Comparison of ENCODE assay signal across 28 cellular contexts in genomic region chr15:81880833-81881232, GRCh38.
DNase-seq lines count a peak whose midpoint lies in the region; ATAC-seq lines count a peak whose summit lies in the region.
"Had no signal": no experiment of that assay in that cellular context is flagged by ENCODE, and none has a peak within 500 bp of the region (broad histone marks: within the 10 kb centered on the region; RNA-seq: fewer than 3 reads in every experiment).

No MANE protein-coding gene starts in this region.

- ATAC-seq in HG02798 (IDR thresholded peaks at IDR 0.05; ENCODE audit: poor library complexity, unreplicated experiment), result peak; percentile 20
- ATAC-seq in HG02763 (IDR thresholded peaks at IDR 0.05; ENCODE audit: unreplicated experiment), result no peak
- ATAC-seq: pancreas; PC-3; stimulated activated naive CD8-positive, alpha-beta T cell treated with anti-CD3 and anti-CD28 coated beads, Interleukin-15, Interleukin-2, amounts not matched to agents 100 U/mL and 50 U/mL, for 24 hours had no signal

- no peak overlapping the region for H3K27ac Mint-ChIP-seq in activated T-cell treated with anti-CD3 and anti-CD28 coated beads, Interleukin-2, amount 50 U/mL, for 24 hours
- H3K27ac Mint-ChIP-seq: activated CD4-positive, alpha-beta memory T cell treated with anti-CD3 and anti-CD28 coated beads, Interleukin-2, amount 10 ng/mL, durations not matched to agents 7 days and 5 days; activated naive CD8-positive, alpha-beta T cell treated with anti-CD3 and anti-CD28 coated beads for 36 hours; CD4-positive, CD25-positive, alpha-beta regulatory T cell; nephron had no signal

- no peak overlapping the region for H3K4me3 Mint-ChIP-seq in activated T-cell treated with anti-CD3 and anti-CD28 coated beads, Interleukin-2, amount 50 U/mL, for 24 hours
- H3K4me3 Mint-ChIP-seq: activated CD4-positive, alpha-beta memory T cell treated with anti-CD3 and anti-CD28 coated beads, Interleukin-2, amount 10 ng/mL, durations not matched to agents 7 days and 5 days; activated naive CD8-positive, alpha-beta T cell treated with anti-CD3 and anti-CD28 coated beads for 36 hours; CD4-positive, CD25-positive, alpha-beta regulatory T cell; central memory CD8-positive, alpha-beta T cell; nephron had no signal

- no peaks in the 10 kb centered on the region for H3K9me3 Mint-ChIP-seq in activated T-cell treated with anti-CD3 and anti-CD28 coated beads, Interleukin-2, amount 50 U/mL, for 24 hours
- H3K9me3 Mint-ChIP-seq: activated CD4-positive, alpha-beta memory T cell treated with anti-CD3 and anti-CD28 coated beads, Interleukin-2, amount 10 ng/mL, durations not matched to agents 7 days and 5 days; activated naive CD8-positive, alpha-beta T cell treated with anti-CD3 and anti-CD28 coated beads for 36 hours; central memory CD8-positive, alpha-beta T cell had no signal

- H3K36me3 Mint-ChIP-seq in activated T-cell treated with anti-CD3 and anti-CD28 coated beads, Interleukin-2, amount 50 U/mL, for 24 hours (ENCODE audit: low read depth), result no peaks in the 10 kb centered on the region
- H3K36me3 Mint-ChIP-seq: activated naive CD8-positive, alpha-beta T cell treated with anti-CD3 and anti-CD28 coated beads for 36 hours; CD4-positive, CD25-positive, alpha-beta regulatory T cell had no signal

- peak; percentile 57 for DNase-seq in COR-L47 (lab: John Stamatoyannopoulos, UW)
- peak; percentile 13 to 51 for DNase-seq in NCI-H446 (lab: John Stamatoyannopoulos, UW)
- peak; percentile 14 for DNase-seq in iris pigment epithelial cell (ENCODE audit: low read depth)
- DNase-seq in H4 (ENCODE audit: low spot score), result no peak
- no peak for DNase-seq in activated T-cell treated with anti-CD3 and anti-CD28 coated beads, Interleukin-2, amount 50 U/mL, for 24 hours
- no peak for DNase-seq in AG08395 (ENCODE audit: low spot score)
- DNase-seq: activated CD4-positive, alpha-beta memory T cell treated with anti-CD3 and anti-CD28 coated beads, Interleukin-2, amount 10 ng/mL, durations not matched to agents 7 days and 5 days; activated CD4-positive, CD25-positive, alpha-beta regulatory T cell treated with anti-CD3 and anti-CD28 coated beads, Interleukin-2, amount 50 U/mL, for 72 hours; activated effector memory CD4-positive, alpha-beta T cell treated with Interleukin-2 at 50 U/mL for 16 hours; activated naive CD8-positive, alpha-beta T cell treated with anti-CD3 and anti-CD28 coated beads for 36 hours; CD4-positive, CD25-positive, alpha-beta regulatory T cell; DMS 273 treated with DMSO at 0.1 percent for 48 hours; dorsolateral prefrontal cortex; GOT3; islet precursor cell; Kasumi-1; midbrain; NCI-H526 treated with DMSO at 0.1 percent for 48 hours; pancreas; PC-3; SHP77; stimulated activated CD4-positive, alpha-beta T cell treated with anti-CD3 and anti-CD28 coated beads, Interleukin-12 subunit alpha, Interleukin-12 subunit beta, amount 100 ng/mL, for 4 hours; stimulated activated CD4-positive, alpha-beta T cell treated with anti-CD3 and anti-CD28 coated beads, Interleukin-4, amount 100 ng/mL, for 4 hours; stimulated activated naive CD8-positive, alpha-beta T cell treated with anti-CD3 and anti-CD28 coated beads, Interleukin-15, Interleukin-2, amounts not matched to agents 100 U/mL and 50 U/mL, for 24 hours had no signal

- no peaks in the 10 kb centered on the region for H3K4me1 Mint-ChIP-seq in activated T-cell treated with anti-CD3 and anti-CD28 coated beads, Interleukin-2, amount 50 U/mL, for 24 hours (ENCODE audit: low read depth)
- H3K4me1 Mint-ChIP-seq: activated CD4-positive, alpha-beta memory T cell treated with anti-CD3 and anti-CD28 coated beads, Interleukin-2, amount 10 ng/mL, durations not matched to agents 7 days and 5 days; activated naive CD8-positive, alpha-beta T cell treated with anti-CD3 and anti-CD28 coated beads for 36 hours; CD4-positive, CD25-positive, alpha-beta regulatory T cell; central memory CD8-positive, alpha-beta T cell had no signal

- H3K27me3 Mint-ChIP-seq in activated T-cell treated with anti-CD3 and anti-CD28 coated beads, Interleukin-2, amount 50 U/mL, for 24 hours, result peaks cover 6% of the 10 kb centered on the region
- H3K27me3 Mint-ChIP-seq: activated CD4-positive, alpha-beta memory T cell treated with anti-CD3 and anti-CD28 coated beads, Interleukin-2, amount 10 ng/mL, durations not matched to agents 7 days and 5 days; activated naive CD8-positive, alpha-beta T cell treated with anti-CD3 and anti-CD28 coated beads for 36 hours; CD4-positive, CD25-positive, alpha-beta regulatory T cell; central memory CD8-positive, alpha-beta T cell had no signal

Comparison
In these comparisons a context has a peak if more than half of its experiments do, and no peak if none do; other contexts are left out.
1. DNase-seq: peak in COR-L47 (single experiment), NCI-H446 (2 of 2) and iris pigment epithelial cell (single experiment); none in H4 (single experiment), activated T-cell treated with anti-CD3 and anti-CD28 coated beads, Interleukin-2, amount 50 U/mL, for 24 hours (single experiment) and AG08395 (single experiment).